In the genomic region with DNA sequence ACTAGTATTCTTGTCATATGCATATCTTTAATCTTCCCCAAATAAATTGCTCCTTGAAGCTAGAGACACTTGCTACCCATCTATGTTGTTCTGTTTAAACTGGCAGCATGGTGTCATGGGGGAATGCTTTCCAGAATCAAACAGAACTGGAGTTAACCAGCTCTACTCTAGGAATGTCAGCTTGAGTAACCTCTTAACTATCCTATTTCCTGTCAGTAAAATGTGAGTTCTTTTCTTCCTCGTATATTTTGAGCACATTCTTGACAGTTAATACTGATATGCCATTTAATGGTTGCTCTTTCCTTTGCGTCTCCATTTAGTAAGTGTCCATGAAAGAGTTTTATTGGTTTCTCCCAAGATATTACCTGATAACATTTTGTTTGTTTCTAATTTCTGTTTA, we compare ENCODE assay signal across 1 cellular context.
TF ChIP-seq lines count a peak whose summit lies in the region.

No MANE protein-coding gene starts in this region.

TF ChIP-seq in GM23338, 12 proteins besides CTCF, POLR2A, EP300 and RAD21:
- TF ChIP-seq, protein P1, sequence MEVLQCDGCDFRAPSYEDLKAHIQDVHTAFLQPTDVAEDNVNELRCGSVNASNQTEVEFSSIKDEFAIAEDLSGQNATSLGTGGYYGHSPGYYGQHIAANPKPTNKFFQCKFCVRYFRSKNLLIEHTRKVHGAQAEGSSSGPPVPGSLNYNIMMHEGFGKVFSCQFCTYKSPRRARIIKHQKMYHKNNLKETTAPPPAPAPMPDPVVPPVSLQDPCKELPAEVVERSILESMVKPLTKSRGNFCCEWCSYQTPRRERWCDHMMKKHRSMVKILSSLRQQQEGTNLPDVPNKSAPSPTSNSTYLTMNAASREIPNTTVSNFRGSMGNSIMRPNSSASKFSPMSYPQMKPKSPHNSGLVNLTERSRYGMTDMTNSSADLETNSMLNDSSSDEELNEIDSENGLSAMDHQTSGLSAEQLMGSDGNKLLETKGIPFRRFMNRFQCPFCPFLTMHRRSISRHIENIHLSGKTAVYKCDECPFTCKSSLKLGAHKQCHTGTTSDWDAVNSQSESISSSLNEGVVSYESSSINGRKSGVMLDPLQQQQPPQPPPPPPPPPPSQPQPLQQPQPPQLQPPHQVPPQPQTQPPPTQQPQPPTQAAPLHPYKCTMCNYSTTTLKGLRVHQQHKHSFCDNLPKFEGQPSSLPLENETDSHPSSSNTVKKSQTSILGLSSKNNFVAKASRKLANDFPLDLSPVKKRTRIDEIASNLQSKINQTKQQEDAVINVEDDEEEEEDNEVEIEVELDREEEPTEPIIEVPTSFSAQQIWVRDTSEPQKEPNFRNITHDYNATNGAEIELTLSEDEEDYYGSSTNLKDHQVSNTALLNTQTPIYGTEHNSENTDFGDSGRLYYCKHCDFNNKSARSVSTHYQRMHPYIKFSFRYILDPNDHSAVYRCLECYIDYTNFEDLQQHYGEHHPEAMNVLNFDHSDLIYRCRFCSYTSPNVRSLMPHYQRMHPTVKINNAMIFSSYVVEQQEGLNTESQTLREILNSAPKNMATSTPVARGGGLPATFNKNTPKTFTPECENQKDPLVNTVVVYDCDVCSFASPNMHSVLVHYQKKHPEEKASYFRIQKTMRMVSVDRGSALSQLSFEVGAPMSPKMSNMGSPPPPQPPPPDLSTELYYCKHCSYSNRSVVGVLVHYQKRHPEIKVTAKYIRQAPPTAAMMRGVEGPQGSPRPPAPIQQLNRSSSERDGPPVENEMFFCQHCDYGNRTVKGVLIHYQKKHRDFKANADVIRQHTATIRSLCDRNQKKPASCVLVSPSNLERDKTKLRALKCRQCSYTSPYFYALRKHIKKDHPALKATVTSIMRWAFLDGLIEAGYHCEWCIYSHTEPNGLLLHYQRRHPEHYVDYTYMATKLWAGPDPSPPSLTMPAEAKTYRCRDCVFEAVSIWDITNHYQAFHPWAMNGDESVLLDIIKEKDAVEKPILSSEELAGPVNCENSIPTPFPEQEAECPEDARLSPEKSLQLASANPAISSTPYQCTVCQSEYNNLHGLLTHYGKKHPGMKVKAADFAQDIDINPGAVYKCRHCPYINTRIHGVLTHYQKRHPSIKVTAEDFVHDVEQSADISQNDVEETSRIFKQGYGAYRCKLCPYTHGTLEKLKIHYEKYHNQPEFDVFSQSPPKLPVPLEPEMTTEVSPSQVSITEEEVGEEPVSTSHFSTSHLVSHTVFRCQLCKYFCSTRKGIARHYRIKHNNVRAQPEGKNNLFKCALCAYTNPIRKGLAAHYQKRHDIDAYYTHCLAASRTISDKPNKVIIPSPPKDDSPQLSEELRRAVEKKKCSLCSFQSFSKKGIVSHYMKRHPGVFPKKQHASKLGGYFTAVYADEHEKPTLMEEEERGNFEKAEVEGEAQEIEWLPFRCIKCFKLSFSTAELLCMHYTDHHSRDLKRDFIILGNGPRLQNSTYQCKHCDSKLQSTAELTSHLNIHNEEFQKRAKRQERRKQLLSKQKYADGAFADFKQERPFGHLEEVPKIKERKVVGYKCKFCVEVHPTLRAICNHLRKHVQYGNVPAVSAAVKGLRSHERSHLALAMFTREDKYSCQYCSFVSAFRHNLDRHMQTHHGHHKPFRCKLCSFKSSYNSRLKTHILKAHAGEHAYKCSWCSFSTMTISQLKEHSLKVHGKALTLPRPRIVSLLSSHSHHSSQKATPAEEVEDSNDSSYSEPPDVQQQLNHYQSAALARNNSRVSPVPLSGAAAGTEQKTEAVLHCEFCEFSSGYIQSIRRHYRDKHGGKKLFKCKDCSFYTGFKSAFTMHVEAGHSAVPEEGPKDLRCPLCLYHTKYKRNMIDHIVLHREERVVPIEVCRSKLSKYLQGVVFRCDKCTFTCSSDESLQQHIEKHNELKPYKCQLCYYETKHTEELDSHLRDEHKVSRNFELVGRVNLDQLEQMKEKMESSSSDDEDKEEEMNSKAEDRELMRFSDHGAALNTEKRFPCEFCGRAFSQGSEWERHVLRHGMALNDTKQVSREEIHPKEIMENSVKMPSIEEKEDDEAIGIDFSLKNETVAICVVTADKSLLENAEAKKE (CRISPR knock-in tag; IDR thresholded peaks at IDR 0.05): no peak
- TF ChIP-seq NANOG (IDR thresholded peaks at IDR 0.05; ENCODE audit: borderline replicate concordance): no peak
- no peak for TF ChIP-seq EZH2 (IDR thresholded peaks at IDR 0.05; ENCODE audit: low read depth, unreplicated experiment)
- TF ChIP-seq ZNF114 (CRISPR knock-in tag; IDR thresholded peaks at IDR 0.05): no peak
- TF ChIP-seq STAT1 (IDR thresholded peaks at IDR 0.05; ENCODE audit: unreplicated experiment): no peak
- TF ChIP-seq POLR2AphosphoS5 (IDR thresholded peaks at IDR 0.05; ENCODE audit: low read depth): no peak
- TF ChIP-seq ZNF331 (CRISPR knock-in tag; IDR thresholded peaks at IDR 0.05; ENCODE audit: low read depth): no peak
